ENCODE assay signal across 8 cellular contexts in the genomic region with DNA sequence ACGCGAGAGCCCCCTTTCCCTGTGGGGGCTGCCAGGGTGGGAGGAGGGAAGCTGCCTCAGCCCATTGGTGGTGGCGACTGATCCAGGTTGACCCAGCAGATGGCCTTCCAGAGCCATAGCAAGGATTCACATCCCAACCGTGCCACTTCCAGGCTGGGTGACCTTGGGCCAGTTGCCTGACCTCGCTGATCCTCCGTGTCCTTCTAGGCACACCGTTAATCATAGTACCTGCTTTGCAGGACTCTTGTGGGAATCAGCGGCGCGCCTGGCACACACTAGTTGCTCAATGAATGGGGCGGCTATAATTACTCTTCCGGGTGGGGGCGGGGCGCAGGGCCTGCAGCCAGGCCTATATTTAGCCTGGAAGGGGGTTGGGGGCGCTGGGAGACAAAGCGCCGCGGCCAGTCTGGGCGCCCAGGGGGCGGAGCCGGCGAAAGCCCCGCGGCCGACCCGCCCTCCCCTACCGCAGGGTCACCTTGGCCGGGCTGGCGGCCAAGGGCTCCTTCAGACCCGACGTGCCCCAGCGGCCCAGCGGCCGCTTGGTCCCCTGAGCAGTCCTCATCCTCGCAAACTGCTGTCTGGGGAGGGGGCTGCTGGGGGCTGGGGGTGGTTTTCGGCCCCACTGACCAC. TPM values are rescaled to one million over a fixed set of nuclear protein-coding genes. Genes with fewer than 3 reads are reported as not detected.
A peak's percentile ranks its signal among the peaks of the same experiment; 100 is the strongest.
DNase-seq lines count a peak whose midpoint lies in the region; ATAC-seq and TF ChIP-seq lines count a peak whose summit lies in the region.

No MANE protein-coding gene starts in this region.

- H3K4me3 ChIP-seq in fibroblast of mammary gland (ENCODE audit: control insufficient read depth, low read depth, low read length) (peak overlapping the region; percentile 17), vagina (peak overlapping the region; percentile 38 to 40)

- TF ChIP-seq POLR2A in vagina (IDR thresholded peaks at IDR 0.05) = no peak

- no peaks in the 10 kb centered on the region for H3K36me3 ChIP-seq in vagina

- no peaks in the 10 kb centered on the region for H3K9me3 ChIP-seq in vagina

- no peak for TF ChIP-seq CTCF in fibroblast of mammary gland (conservative IDR thresholded peaks at IDR 0.05; ENCODE audit: control insufficient read depth, insufficient read depth, low read depth, low read length)
- no peak for TF ChIP-seq CTCF in nephron (IDR thresholded peaks at IDR 0.05; ENCODE audit: unreplicated experiment in 3 of 3)
- TF ChIP-seq CTCF in vagina (IDR thresholded peaks at IDR 0.05) = no peak

- H3K4me3 Mint-ChIP-seq in activated CD4-positive, alpha-beta T cell treated with anti-CD3 and anti-CD28 coated beads, Interleukin-2, amount 10 ng/mL, durations not matched to agents 24 days and 14 days = peak overlapping the region; percentile 49
- H3K4me3 Mint-ChIP-seq in nephron = peak overlapping the region in 2 of 3 experiments; percentile 9 to 47

- peak; percentile 42 for DNase-seq in DMS79 treated with DMSO at 0.1 percent for 48 hours (lab: John Stamatoyannopoulos, UW)
- peak; percentile 70 for DNase-seq in KBM-7
- DNase-seq in activated CD4-positive, alpha-beta T cell treated with anti-CD3 and anti-CD28 coated beads, Interleukin-2, amount 10 ng/mL, durations not matched to agents 24 days and 14 days = peak; percentile 75
- DNase-seq in fibroblast of mammary gland (ENCODE audit: low read depth) = no peak
- DNase-seq in vagina (ENCODE audit: extremely low spot score in 2 of 2) = no peak

- intact Hi-C loops in activated CD4-positive, alpha-beta T cell treated with anti-CD3 and anti-CD28 coated beads, Interleukin-2, amount 10 ng/mL, durations not matched to agents 24 days and 14 days (cut with micrococcal nuclease) = no loop called here
- intact Hi-C loops in vagina (cut with DNase I) = no loop called here

- no peaks in the 10 kb centered on the region for H3K36me3 Mint-ChIP-seq in activated CD4-positive, alpha-beta T cell treated with anti-CD3 and anti-CD28 coated beads, Interleukin-2, amount 10 ng/mL, durations not matched to agents 24 days and 14 days (ENCODE audit: low read depth)
- H3K36me3 Mint-ChIP-seq in nephron (ENCODE audit: low read depth) = no peaks in the 10 kb centered on the region

- peaks cover 15% of the 10 kb centered on the region for H3K4me1 Mint-ChIP-seq in activated CD4-positive, alpha-beta T cell treated with anti-CD3 and anti-CD28 coated beads, Interleukin-2, amount 10 ng/mL, durations not matched to agents 24 days and 14 days
- peaks cover 37% of the 10 kb centered on the region for H3K4me1 Mint-ChIP-seq in nephron

- ATAC-seq in HG03045 (IDR thresholded peaks at IDR 0.05; ENCODE audit: unreplicated experiment) (no peak), GM21390 (IDR thresholded peaks at IDR 0.05; ENCODE audit: unreplicated experiment) (no peak)

- peak overlapping the region; percentile 94 for H3K27ac ChIP-seq in vagina

- no peaks in the 10 kb centered on the region for H3K27me3 ChIP-seq in vagina

- H3K4me1 ChIP-seq in vagina = peaks cover 47% of the 10 kb centered on the region

- no peak overlapping the region for H3K27ac Mint-ChIP-seq in activated CD4-positive, alpha-beta T cell treated with anti-CD3 and anti-CD28 coated beads, Interleukin-2, amount 10 ng/mL, durations not matched to agents 24 days and 14 days
- no peak overlapping the region for H3K27ac Mint-ChIP-seq in nephron

- H3K27me3 Mint-ChIP-seq in activated CD4-positive, alpha-beta T cell treated with anti-CD3 and anti-CD28 coated beads, Interleukin-2, amount 10 ng/mL, durations not matched to agents 24 days and 14 days = peaks cover 3% of the 10 kb centered on the region
- peaks cover 5% of the 10 kb centered on the region for H3K27me3 Mint-ChIP-seq in nephron (ENCODE audit: low read depth)

- in situ Hi-C loops in KBM-7 (cut with MboI; ENCODE audit: low pct_unique_long_range_greater_than_20kb, low sequenced_read_pairs) = no loop called here

- H3K9me3 Mint-ChIP-seq in activated CD4-positive, alpha-beta T cell treated with anti-CD3 and anti-CD28 coated beads, Interleukin-2, amount 10 ng/mL, durations not matched to agents 24 days and 14 days = no peaks in the 10 kb centered on the region
- no peaks in the 10 kb centered on the region for H3K9me3 Mint-ChIP-seq in nephron

RNA-seq across cellular contexts. Expression of gene HSPB7, which starts 5.1 kb away (rescaled TPM):
- not detected in 2 replicates for total RNA-seq in activated CD4-positive, alpha-beta T cell treated with anti-CD3 and anti-CD28 coated beads, Interleukin-2, amount 10 ng/mL, durations not matched to agents 24 days and 14 days
- 19.4 TPM for total RNA-seq in vagina

RNA-seq across cellular contexts. Expression of gene SRARP, which starts 8.7 kb away (rescaled TPM):
- not detected in 2 replicates for total RNA-seq in activated CD4-positive, alpha-beta T cell treated with anti-CD3 and anti-CD28 coated beads, Interleukin-2, amount 10 ng/mL, durations not matched to agents 24 days and 14 days
- total RNA-seq in vagina = not detected

RNA-seq across cellular contexts. Expression of gene CLCNKA, which starts 9.1 kb away (rescaled TPM):
- total RNA-seq in activated CD4-positive, alpha-beta T cell treated with anti-CD3 and anti-CD28 coated beads, Interleukin-2, amount 10 ng/mL, durations not matched to agents 24 days and 14 days = not detected in 2 replicates
- total RNA-seq in vagina = 0.25 TPM

RNA-seq across cellular contexts. Expression of gene CLCNKB, which starts 30.9 kb away (rescaled TPM):
- not detected in 2 replicates for total RNA-seq in activated CD4-positive, alpha-beta T cell treated with anti-CD3 and anti-CD28 coated beads, Interleukin-2, amount 10 ng/mL, durations not matched to agents 24 days and 14 days
- not detected for total RNA-seq in vagina

RNA-seq across cellular contexts. Expression of gene ZBTB17, which starts 36.8 kb away (rescaled TPM):
- 60.9 and 63.9 TPM in 2 replicates for total RNA-seq in activated CD4-positive, alpha-beta T cell treated with anti-CD3 and anti-CD28 coated beads, Interleukin-2, amount 10 ng/mL, durations not matched to agents 24 days and 14 days
- total RNA-seq in vagina = 38.5 TPM

Comparison
In these comparisons a context has a peak if more than half of its experiments do, and no peak if none do; other contexts are left out.
1. DNase-seq: peak in DMS79 treated with DMSO at 0.1 percent for 48 hours (single experiment), KBM-7 (single experiment) and activated CD4-positive, alpha-beta T cell treated with anti-CD3 and anti-CD28 coated beads, Interleukin-2, amount 10 ng/mL, durations not matched to agents 24 days and 14 days (single experiment); none in fibroblast of mammary gland (single experiment) and vagina (0 of 2).
2. RNA of gene HSPB7, which starts 5.1 kb away (total RNA-seq): 19.4 TPM in vagina (single experiment); not detected in activated CD4-positive, alpha-beta T cell treated with anti-CD3 and anti-CD28 coated beads, Interleukin-2, amount 10 ng/mL, durations not matched to agents 24 days and 14 days; every median in the first group is over 10 times any median in the second.